Comparison of ENCODE assay signal across 14 cellular contexts in genomic region chr11:75155570-75156422, GRCh38. TPM values are rescaled to one million over a fixed set of nuclear protein-coding genes. Genes with fewer than 3 reads are reported as not detected.
DNase-seq lines count a peak whose midpoint lies in the region; FAIRE-seq and TF ChIP-seq lines count a peak whose summit lies in the region.
"Had no signal": no experiment of that assay in that cellular context is flagged by ENCODE, and none has a peak within 500 bp of the region (broad histone marks: within the 10 kb centered on the region; RNA-seq: fewer than 3 reads in every experiment).

No MANE protein-coding gene starts in this region.

- H3K27ac Mint-ChIP-seq in endodermal cell = no peak overlapping the region
- H3K27ac Mint-ChIP-seq: activated naive CD8-positive, alpha-beta T cell; natural killer cell; stimulated activated effector memory CD8-positive, alpha-beta T cell treated with anti-CD3 and anti-CD28 coated beads, Interleukin-12 subunit alpha, Interleukin-12 subunit beta, amount 100 ng/mL, for 72 hours had no signal

- no peaks in the 10 kb centered on the region for H3K9me3 Mint-ChIP-seq in endodermal cell
- H3K9me3 Mint-ChIP-seq: natural killer cell; stimulated activated effector memory CD8-positive, alpha-beta T cell treated with anti-CD3 and anti-CD28 coated beads, Interleukin-12 subunit alpha, Interleukin-12 subunit beta, amount 100 ng/mL, for 72 hours had no signal

- POLR2A ChIA-PET in HEK293 (lab: Yijun Ruan, JAX) = no interaction called here

- H3K4me1 ChIP-seq in HEK293 (ENCODE audit: control insufficient read depth, insufficient read depth, low read length) (no peaks in the 10 kb centered on the region), spleen (peaks cover 0 to 30% (median 4%) of the 10 kb centered on the region in 6 donors), endodermal cell (ENCODE audit: control insufficient read depth, insufficient read depth, low read length) (peaks cover 15% of the 10 kb centered on the region)
- H3K4me1 ChIP-seq: HAP-1 had no signal

- intact Hi-C loops in spleen (cut with DNase I; ENCODE audit: low total_unique reads) = no loop called here

- CTCF ChIA-PET in HEK293 (lab: Yijun Ruan, JAX) = interaction anchor here (0.6 to 2.6 kb wide), 6 partner anchors 9 to 125 kb away, joined by 3 to 10 read pairs (median 4); no protein-coding TSS in a partner anchor

- 73 to 83% (median 79%) methylated on average over 13 of the region's 13 CpGs for WGBS in spleen, 5 donors
- 89 to 91% methylated on average over 13 of the region's 13 CpGs for WGBS in endodermal cell (ENCODE audit: insufficient coverage in 1 of 2, insufficient read length in 1 of 2), 2 experiments

- no peaks in the 10 kb centered on the region for H3K9me3 ChIP-seq in HEK293 (ENCODE audit: control insufficient read depth, insufficient read depth, low read depth, low read length)
- no peaks in the 10 kb centered on the region for H3K9me3 ChIP-seq in spleen
- peaks cover 3% of the 10 kb centered on the region for H3K9me3 ChIP-seq in endodermal cell (ENCODE audit: control insufficient read depth, low read length)
- H3K9me3 ChIP-seq: HAP-1 had no signal

- DNase-seq in bronchial epithelial cell (ENCODE audit: low read depth) (no peak), spleen (no peak), endodermal cell (no peak)
- no peak for DNase-seq in activated naive CD4-positive, alpha-beta T cell (lab: John Stamatoyannopoulos, UW)
- DNase-seq in stimulated activated CD4-positive, alpha-beta T cell treated with anti-CD3 and anti-CD28 coated beads, Interleukin-4, amount 100 ng/mL, for 1 hour = no peak
- no peak for DNase-seq in stimulated activated CD4-positive, alpha-beta T cell treated with anti-CD3 and anti-CD28 coated beads, Interleukin-4, amount 100 ng/mL, for 24 hours
- DNase-seq: natural killer cell had no signal

- H3K27me3 ChIP-seq in bronchial epithelial cell (ENCODE audit: control insufficient read depth, insufficient read depth, low read length) = peaks cover 16% of the 10 kb centered on the region
- H3K27me3 ChIP-seq in layer of hippocampus (ENCODE audit: control insufficient read depth, insufficient read depth, low read length) = no peaks in the 10 kb centered on the region
- H3K27me3 ChIP-seq in spleen (replicated peaks in 1 of 7) = no peaks in the 10 kb centered on the region
- no peaks in the 10 kb centered on the region for H3K27me3 ChIP-seq in endodermal cell (ENCODE audit: control insufficient read depth, insufficient read depth, low read length, poor library complexity, severe bottlenecking)

- FAIRE-seq in bronchial epithelial cell (lab: Jason Lieb, UNC) = peak; percentile 18

- H3K36me3 ChIP-seq in HEK293 (ENCODE audit: control insufficient read depth in 2 of 2, insufficient read depth in 1 of 2, low read length in 2 of 2) (no peaks in the 10 kb centered on the region), bronchial epithelial cell (ENCODE audit: control insufficient read depth, insufficient read depth, low read length) (no peaks in the 10 kb centered on the region), spleen (no peaks in the 10 kb centered on the region), endodermal cell (ENCODE audit: control insufficient read depth, insufficient read depth, low read length) (no peaks in the 10 kb centered on the region)
- H3K36me3 ChIP-seq: HAP-1 had no signal

- H3K4me3 Mint-ChIP-seq in endodermal cell = no peak overlapping the region
- H3K4me3 Mint-ChIP-seq: activated naive CD8-positive, alpha-beta T cell; natural killer cell; stimulated activated effector memory CD8-positive, alpha-beta T cell treated with anti-CD3 and anti-CD28 coated beads, Interleukin-12 subunit alpha, Interleukin-12 subunit beta, amount 100 ng/mL, for 72 hours had no signal

- no peak for TF ChIP-seq POLR2A in spleen (IDR thresholded peaks at IDR 0.05)

- H3K9ac ChIP-seq in endodermal cell (ENCODE audit: extremely low read depth, low read length, poor library complexity, severe bottlenecking) = no peak overlapping the region

- no peak overlapping the region for H3K27ac ChIP-seq in HEK293 (ENCODE audit: extremely low read depth, low read depth, low read length)
- peak overlapping the region; percentile 1 for H3K27ac ChIP-seq in layer of hippocampus (ENCODE audit: low read depth, low read length)
- peak overlapping the region in 6 of 8 donors; percentile 27 to 62 (median 51) for H3K27ac ChIP-seq in spleen
- no peak overlapping the region for H3K27ac ChIP-seq in endodermal cell (ENCODE audit: low read depth, low read length)

- H3K4me1 Mint-ChIP-seq in endodermal cell = peaks cover 18% of the 10 kb centered on the region
- H3K4me1 Mint-ChIP-seq: natural killer cell had no signal

- no peaks in the 10 kb centered on the region for H3K36me3 Mint-ChIP-seq in endodermal cell (ENCODE audit: low read depth)
- H3K36me3 Mint-ChIP-seq: activated naive CD8-positive, alpha-beta T cell; natural killer cell; stimulated activated effector memory CD8-positive, alpha-beta T cell treated with anti-CD3 and anti-CD28 coated beads, Interleukin-12 subunit alpha, Interleukin-12 subunit beta, amount 100 ng/mL, for 72 hours had no signal

- H3K27me3 Mint-ChIP-seq in endodermal cell (ENCODE audit: insufficient read depth) = peaks cover 2% of the 10 kb centered on the region
- H3K27me3 Mint-ChIP-seq: activated naive CD8-positive, alpha-beta T cell had no signal

- TF ChIP-seq CTCF in HEK293 (tag by site-specific recombination; IDR thresholded peaks at IDR 0.05) (no peak), bronchial epithelial cell (IDR thresholded peaks at IDR 0.05; ENCODE audit: insufficient read depth, low read length, severe bottlenecking) (no peak), spleen (IDR thresholded peaks at IDR 0.05 in 8 of 11, conservative IDR thresholded peaks at IDR 0.05 in 3 of 11) (no peak), endodermal cell (conservative IDR thresholded peaks at IDR 0.05) (no peak)

- H3K4me3 ChIP-seq in HEK293 (ENCODE audit: low read depth, low read length) (no peak overlapping the region), bronchial epithelial cell (ENCODE audit: low read depth, low read length) (no peak overlapping the region), spleen (peak overlapping the region in 1 of 8 donors; percentile 64), endodermal cell (ENCODE audit: low read length) (no peak overlapping the region)
- H3K4me3 ChIP-seq: HAP-1 had no signal

TF ChIP-seq in HEK293, 187 proteins besides CTCF, POLR2A, EP300 and RAD21:
- TF ChIP-seq GFI1B (tag by site-specific recombination; IDR thresholded peaks at IDR 0.05) (no peak), ZNF555 (tag by site-specific recombination; conservative IDR thresholded peaks at IDR 0.05) (no peak), KLF17 (tag by site-specific recombination; IDR thresholded peaks at IDR 0.05) (no peak), ZBTB8A (tag by site-specific recombination; IDR thresholded peaks at IDR 0.05) (no peak), ZNF426 (tag by site-specific recombination; IDR thresholded peaks at IDR 0.05) (no peak), ZNF138 (tag by site-specific recombination; IDR thresholded peaks at IDR 0.05; ENCODE audit: borderline replicate concordance) (no peak), EGR2 (tag by site-specific recombination; IDR thresholded peaks at IDR 0.05; ENCODE audit: low read depth) (peak; percentile 29; the same call in 1 of the 2 replicates)

RNA-seq across cellular contexts. Expression of gene SLCO2B1, which starts 4.9 kb away (rescaled TPM):
- not detected in 2 replicates for total RNA-seq in bronchial epithelial cell
- 100 to 1,000 TPM in 5 of 7 donors, 10 to 100 TPM in 2; 75.1 to 307 (median 181) TPM for total RNA-seq in spleen
- polyA plus RNA-seq in spleen = 10 to 100 TPM; 10.2 to 18.4 (median 14.4) TPM
- total RNA-seq in endodermal cell = 1 to 10 TPM; 1.1 to 1.9 TPM
- polyA plus RNA-seq in endodermal cell (2013, experiment 1 of 2) = 0.71 TPM
- 0.21 TPM for polyA plus RNA-seq in endodermal cell (2013, experiment 2 of 2)
- total RNA-seq: natural killer cell had no signal

RNA-seq across cellular contexts. Expression of gene OR2AT4, which starts 59.1 kb away (rescaled TPM):
- under 0.01 TPM in 1 of 2 replicates, not detected in the other for total RNA-seq in bronchial epithelial cell
- total RNA-seq in spleen = not detected
- not detected for polyA plus RNA-seq in spleen
- total RNA-seq in endodermal cell = not detected
- polyA plus RNA-seq in endodermal cell (2013, experiment 1 of 2) = not detected
- not detected for polyA plus RNA-seq in endodermal cell (2013, experiment 2 of 2)
- total RNA-seq: esophagus mucosa; natural killer cell; T-helper 1 cell treated with Interleukin-12 subunit alpha and Interleukin-12 subunit beta and Interleukin-4 antibody, amounts not matched to agents 30 ng/mL and 1 ng/mL, for 36 hours had no signal

Comparison
In these comparisons a context has a peak if more than half of its experiments do, and no peak if none do; other contexts are left out.
1. H3K27ac ChIP-seq: peak in layer of hippocampus (single experiment) and spleen (6 of 8); none in HEK293 (single experiment) and endodermal cell (single experiment).
2. RNA of gene SLCO2B1, which starts 4.9 kb away (total RNA-seq): 75.1 to 307 TPM in spleen; 1.1 to 1.9 TPM in endodermal cell and not detected in bronchial epithelial cell; every median in the first group is over 10 times any median in the second.